In the genomic region with DNA sequence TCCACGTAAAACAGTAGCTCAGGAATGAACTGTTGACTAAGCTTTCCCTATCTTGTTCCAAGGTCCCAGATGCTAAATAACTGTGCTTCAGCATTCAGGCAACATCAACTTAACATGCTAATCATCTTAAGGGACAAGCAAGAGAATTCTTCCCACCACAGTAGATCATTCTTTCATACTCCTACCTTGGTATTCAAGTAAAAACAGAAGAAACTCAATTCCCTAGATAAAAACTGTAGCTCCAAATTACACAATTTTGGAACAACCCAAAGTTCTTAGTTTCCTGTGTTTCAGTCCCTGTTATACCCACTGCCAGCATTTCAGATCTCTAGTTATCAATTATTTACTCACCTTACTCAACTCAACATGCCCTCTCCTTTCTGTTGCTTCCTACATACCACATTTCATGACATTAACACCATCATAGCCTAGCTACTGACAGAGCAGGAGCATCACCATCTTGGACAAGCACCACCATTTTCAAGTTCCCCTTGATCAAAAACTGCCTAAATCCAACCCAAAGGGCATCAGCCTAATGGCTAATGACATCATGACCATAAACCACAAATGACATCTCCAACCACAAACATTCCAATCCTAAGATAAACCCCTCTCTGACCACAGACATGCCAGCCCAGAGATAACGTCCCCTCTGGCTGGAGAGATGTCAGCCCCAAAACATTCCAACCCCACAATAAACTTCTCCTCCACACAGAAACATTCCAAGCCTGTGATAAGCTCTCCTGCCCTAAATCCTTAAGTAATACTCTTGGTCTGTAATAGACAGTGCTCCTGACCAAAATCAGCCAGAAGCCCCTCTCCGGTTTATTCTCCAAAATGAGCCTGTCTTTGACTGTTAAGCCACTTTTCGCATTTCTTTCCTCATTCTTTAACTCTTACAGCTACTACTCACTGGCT, we compare ENCODE assay signal across 12 cellular contexts.
DNase-seq lines count a peak whose midpoint lies in the region; ATAC-seq lines count a peak whose summit lies in the region.
"Had no signal": no experiment of that assay in that cellular context is flagged by ENCODE, and none has a peak within 500 bp of the region (broad histone marks: within the 10 kb centered on the region; RNA-seq: fewer than 3 reads in every experiment).

No MANE protein-coding gene starts in this region.

- H3K36me3 Mint-ChIP-seq in activated T-helper 2 cell treated with anti-CD3 and anti-CD28 coated beads, Interferon-gamma antibody, Interleukin-2, Interleukin-4, amounts not matched to agents 10 μg/mL and 5 μg/mL and 100 μg/mL, durations not matched to agents 14 hours and 24 hours and 36 hours (ENCODE audit: low read depth), result peaks cover 34% of the 10 kb centered on the region

- DNase-seq in AG08396 (ENCODE audit: low spot score), result peak; percentile 65
- peak; percentile 90 for DNase-seq in HS-5 (ENCODE audit: low read depth)
- no peak for DNase-seq in activated T-helper 2 cell treated with anti-CD3 and anti-CD28 coated beads, Interferon-gamma antibody, Interleukin-2, Interleukin-4, amounts not matched to agents 10 μg/mL and 5 μg/mL and 100 μg/mL, durations not matched to agents 14 hours and 24 hours and 36 hours (ENCODE audit: low spot score)
- DNase-seq in kidney tubule cell (ENCODE audit: low spot score), result peak; percentile 94
- no peak for DNase-seq in activated effector memory CD4-positive, alpha-beta T cell treated with anti-CD3 and anti-CD28 coated beads, Interleukin-2, amount 50 U/mL, for 16 hours
- DNase-seq in HT-29 (ENCODE audit: low spot score), result no peak
- DNase-seq: body of pancreas, GOT3, NCI-H146, WERI-Rb-1 had no signal

- ATAC-seq in GM19035 (IDR thresholded peaks at IDR 0.05; ENCODE audit: unreplicated experiment) (no peak), GM21825 (IDR thresholded peaks at IDR 0.05; ENCODE audit: unreplicated experiment) (no peak)
- ATAC-seq: body of pancreas had no signal

- no peak overlapping the region for H3K4me3 Mint-ChIP-seq in activated T-helper 2 cell treated with anti-CD3 and anti-CD28 coated beads, Interferon-gamma antibody, Interleukin-2, Interleukin-4, amounts not matched to agents 10 μg/mL and 5 μg/mL and 100 μg/mL, durations not matched to agents 14 hours and 24 hours and 36 hours (ENCODE audit: low read depth)

- peaks cover 54% of the 10 kb centered on the region for H3K4me1 Mint-ChIP-seq in activated T-helper 2 cell treated with anti-CD3 and anti-CD28 coated beads, Interferon-gamma antibody, Interleukin-2, Interleukin-4, amounts not matched to agents 10 μg/mL and 5 μg/mL and 100 μg/mL, durations not matched to agents 14 hours and 24 hours and 36 hours (ENCODE audit: low read depth)

- H3K27ac Mint-ChIP-seq in activated T-helper 2 cell treated with anti-CD3 and anti-CD28 coated beads, Interferon-gamma antibody, Interleukin-2, Interleukin-4, amounts not matched to agents 10 μg/mL and 5 μg/mL and 100 μg/mL, durations not matched to agents 14 hours and 24 hours and 36 hours, result peak overlapping the region; percentile 59

- no peaks in the 10 kb centered on the region for H3K9me3 Mint-ChIP-seq in activated T-helper 2 cell treated with anti-CD3 and anti-CD28 coated beads, Interferon-gamma antibody, Interleukin-2, Interleukin-4, amounts not matched to agents 10 μg/mL and 5 μg/mL and 100 μg/mL, durations not matched to agents 14 hours and 24 hours and 36 hours

- no peaks in the 10 kb centered on the region for H3K27me3 Mint-ChIP-seq in activated T-helper 2 cell treated with anti-CD3 and anti-CD28 coated beads, Interferon-gamma antibody, Interleukin-2, Interleukin-4, amounts not matched to agents 10 μg/mL and 5 μg/mL and 100 μg/mL, durations not matched to agents 14 hours and 24 hours and 36 hours (ENCODE audit: low read depth)

- intact Hi-C loops in activated T-helper 2 cell treated with anti-CD3 and anti-CD28 coated beads, Interferon-gamma antibody, Interleukin-2, Interleukin-4, amounts not matched to agents 10 μg/mL and 5 μg/mL and 100 μg/mL, durations not matched to agents 14 hours and 24 hours and 36 hours (cut with micrococcal nuclease), result loop anchor here (5.0 kb wide), 1 partner anchor 34 kb away; no protein-coding TSS in a partner anchor

Comparison
In these comparisons a context has a peak if more than half of its experiments do, and no peak if none do; other contexts are left out.
1. DNase-seq: peak in AG08396 (single experiment), HS-5 (single experiment) and kidney tubule cell (single experiment); none in activated T-helper 2 cell treated with anti-CD3 and anti-CD28 coated beads, Interferon-gamma antibody, Interleukin-2, Interleukin-4, amounts not matched to agents 10 μg/mL and 5 μg/mL and 100 μg/mL, durations not matched to agents 14 hours and 24 hours and 36 hours (single experiment), activated effector memory CD4-positive, alpha-beta T cell treated with anti-CD3 and anti-CD28 coated beads, Interleukin-2, amount 50 U/mL, for 16 hours (single experiment) and HT-29 (single experiment).